ENCODE assay signal across 1 cellular context in the genomic region with DNA sequence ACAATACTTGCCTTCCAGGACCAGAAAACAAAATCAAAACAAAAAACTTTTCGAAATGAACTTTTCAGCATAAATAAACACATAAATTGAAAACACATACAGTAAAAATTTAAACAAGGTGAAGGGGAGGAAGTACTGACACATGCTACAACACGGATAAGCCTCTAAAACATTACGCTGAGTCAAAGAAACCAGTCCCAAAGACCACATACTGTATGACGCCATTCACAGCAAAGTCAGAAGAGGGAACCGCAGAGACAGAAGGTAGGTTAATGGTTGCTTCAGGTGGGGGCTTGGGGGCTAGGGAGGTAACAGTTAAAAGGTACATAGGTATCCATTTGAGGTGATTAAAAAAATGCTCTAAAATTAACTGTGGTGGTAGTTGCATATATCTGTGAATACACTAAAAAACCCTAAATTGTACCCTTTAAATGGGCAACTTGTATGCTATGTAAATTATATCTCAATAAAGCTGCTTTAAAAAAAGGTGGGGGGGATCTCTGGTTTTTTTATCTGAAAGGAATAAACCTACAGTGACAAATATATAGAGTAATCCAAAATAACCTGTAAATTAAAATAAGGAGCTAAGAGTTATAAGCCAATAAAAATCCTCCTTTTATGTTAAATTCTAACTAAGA.
TF ChIP-seq lines count a peak whose summit lies in the region.

No MANE protein-coding gene starts in this region.

TF ChIP-seq in K562, 482 proteins besides CTCF, POLR2A, EP300 and RAD21 (continued from another document):
- TF ChIP-seq, protein P1, sequence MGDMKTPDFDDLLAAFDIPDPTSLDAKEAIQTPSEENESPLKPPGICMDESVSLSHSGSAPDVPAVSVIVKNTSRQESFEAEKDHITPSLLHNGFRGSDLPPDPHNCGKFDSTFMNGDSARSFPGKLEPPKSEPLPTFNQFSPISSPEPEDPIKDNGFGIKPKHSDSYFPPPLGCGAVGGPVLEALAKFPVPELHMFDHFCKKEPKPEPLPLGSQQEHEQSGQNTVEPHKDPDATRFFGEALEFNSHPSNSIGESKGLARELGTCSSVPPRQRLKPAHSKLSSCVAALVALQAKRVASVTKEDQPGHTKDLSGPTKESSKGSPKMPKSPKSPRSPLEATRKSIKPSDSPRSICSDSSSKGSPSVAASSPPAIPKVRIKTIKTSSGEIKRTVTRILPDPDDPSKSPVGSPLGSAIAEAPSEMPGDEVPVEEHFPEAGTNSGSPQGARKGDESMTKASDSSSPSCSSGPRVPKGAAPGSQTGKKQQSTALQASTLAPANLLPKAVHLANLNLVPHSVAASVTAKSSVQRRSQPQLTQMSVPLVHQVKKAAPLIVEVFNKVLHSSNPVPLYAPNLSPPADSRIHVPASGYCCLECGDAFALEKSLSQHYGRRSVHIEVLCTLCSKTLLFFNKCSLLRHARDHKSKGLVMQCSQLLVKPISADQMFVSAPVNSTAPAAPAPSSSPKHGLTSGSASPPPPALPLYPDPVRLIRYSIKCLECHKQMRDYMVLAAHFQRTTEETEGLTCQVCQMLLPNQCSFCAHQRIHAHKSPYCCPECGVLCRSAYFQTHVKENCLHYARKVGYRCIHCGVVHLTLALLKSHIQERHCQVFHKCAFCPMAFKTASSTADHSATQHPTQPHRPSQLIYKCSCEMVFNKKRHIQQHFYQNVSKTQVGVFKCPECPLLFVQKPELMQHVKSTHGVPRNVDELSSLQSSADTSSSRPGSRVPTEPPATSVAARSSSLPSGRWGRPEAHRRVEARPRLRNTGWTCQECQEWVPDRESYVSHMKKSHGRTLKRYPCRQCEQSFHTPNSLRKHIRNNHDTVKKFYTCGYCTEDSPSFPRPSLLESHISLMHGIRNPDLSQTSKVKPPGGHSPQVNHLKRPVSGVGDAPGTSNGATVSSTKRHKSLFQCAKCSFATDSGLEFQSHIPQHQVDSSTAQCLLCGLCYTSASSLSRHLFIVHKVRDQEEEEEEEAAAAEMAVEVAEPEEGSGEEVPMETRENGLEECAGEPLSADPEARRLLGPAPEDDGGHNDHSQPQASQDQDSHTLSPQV (IDR thresholded peaks at IDR 0.05), result 0 out of 2 replicates have a peak, but pooled peaks have one; percentile 14
- TF ChIP-seq HSF4 (CRISPR knock-in tag; IDR thresholded peaks at IDR 0.05; ENCODE audit: borderline replicate concordance) (no peak), PHF8 (IDR thresholded peaks at IDR 0.05; ENCODE audit: borderline replicate concordance, low read length) (no peak), ZBED1 (IDR thresholded peaks at IDR 0.05) (no peak), PHB (CRISPR knock-in tag; IDR thresholded peaks at IDR 0.05) (no peak), FIP1L1 (IDR thresholded peaks at IDR 0.05; ENCODE audit: low read depth, low read length, poor library complexity, severe bottlenecking) (no peak), MAFG (tag; conservative IDR thresholded peaks at IDR 0.05) (peak; percentile 29; the same call in 1 of the 2 replicates), ZNF77 (CRISPR knock-in tag; IDR thresholded peaks at IDR 0.05) (no peak), ZKSCAN1 (IDR thresholded peaks at IDR 0.05; ENCODE audit: low read depth, low read length) (no peak)
- TF ChIP-seq, protein P2, sequence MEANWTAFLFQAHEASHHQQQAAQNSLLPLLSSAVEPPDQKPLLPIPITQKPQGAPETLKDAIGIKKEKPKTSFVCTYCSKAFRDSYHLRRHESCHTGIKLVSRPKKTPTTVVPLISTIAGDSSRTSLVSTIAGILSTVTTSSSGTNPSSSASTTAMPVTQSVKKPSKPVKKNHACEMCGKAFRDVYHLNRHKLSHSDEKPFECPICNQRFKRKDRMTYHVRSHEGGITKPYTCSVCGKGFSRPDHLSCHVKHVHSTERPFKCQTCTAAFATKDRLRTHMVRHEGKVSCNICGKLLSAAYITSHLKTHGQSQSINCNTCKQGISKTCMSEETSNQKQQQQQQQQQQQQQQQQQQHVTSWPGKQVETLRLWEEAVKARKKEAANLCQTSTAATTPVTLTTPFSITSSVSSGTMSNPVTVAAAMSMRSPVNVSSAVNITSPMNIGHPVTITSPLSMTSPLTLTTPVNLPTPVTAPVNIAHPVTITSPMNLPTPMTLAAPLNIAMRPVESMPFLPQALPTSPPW (CRISPR knock-in tag; IDR thresholded peaks at IDR 0.05), result peak; percentile 37
